Comparison of ENCODE assay signal across 8 cellular contexts in the genomic region with DNA sequence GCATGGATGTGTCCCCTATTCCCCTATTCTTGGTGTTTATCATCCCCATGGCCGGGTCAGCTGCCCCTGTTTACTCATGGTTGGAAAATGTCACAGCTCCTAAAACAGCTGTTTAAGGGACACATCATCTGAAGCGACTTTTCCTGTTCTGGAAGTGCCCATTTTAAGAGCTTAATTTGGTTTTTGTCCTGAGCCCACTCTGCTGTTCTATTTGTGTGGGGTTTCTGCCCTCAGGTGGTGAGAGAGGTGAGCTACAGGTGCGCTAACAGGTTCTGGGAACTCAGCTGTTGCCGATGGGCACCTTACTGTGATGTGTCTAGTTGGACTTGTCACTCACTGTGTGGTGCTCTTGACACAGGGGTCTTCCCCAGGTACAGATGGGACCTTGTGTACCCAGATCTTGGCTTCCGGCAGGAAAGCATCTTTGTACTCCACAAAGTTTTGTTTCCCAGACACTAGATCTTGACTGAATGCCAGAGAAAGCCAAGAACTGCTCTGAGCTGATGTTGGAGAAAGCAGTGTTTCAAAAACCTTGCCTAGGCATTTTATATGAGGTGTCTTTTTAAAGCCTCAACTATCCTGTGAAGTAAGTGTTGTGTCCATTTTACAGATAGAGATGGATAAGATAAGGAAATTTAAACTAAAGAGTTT. TPM values are rescaled to one million over a fixed set of nuclear protein-coding genes. Genes with fewer than 3 reads are reported as not detected.
A peak's percentile ranks its signal among the peaks of the same experiment; 100 is the strongest.
DNase-seq lines count a peak whose midpoint lies in the region; ATAC-seq and TF ChIP-seq lines count a peak whose summit lies in the region.

No MANE protein-coding gene starts in this region.

- DNase-seq in BJ (ENCODE audit: low read depth) (no peak), NCI-H69 (lab: John Stamatoyannopoulos, UW) (peak; percentile 79), brain microvascular endothelial cell (peak; percentile 27), myocyte (ENCODE audit: low read depth) (peak; percentile 54), Right ventricle myocardium superior (no peak)

- no peak overlapping the region for H3K27ac ChIP-seq in brain microvascular endothelial cell

- no peak overlapping the region for H3K4me3 ChIP-seq in BJ (ENCODE audit: low read depth, low read length)
- H3K4me3 ChIP-seq in brain microvascular endothelial cell (ENCODE audit: low read depth, low read length): no peak overlapping the region

- H3K36me3 ChIP-seq in BJ (ENCODE audit: control insufficient read depth, insufficient read depth, low read length) (no peaks in the 10 kb centered on the region), brain microvascular endothelial cell (replicated peaks) (no peaks in the 10 kb centered on the region)

- POLR2A ChIA-PET in BJ (lab: Charles Lee): no interaction called here

- CTCF ChIA-PET in BJ (lab: Yijun Ruan, JAX): interaction anchor here (0.6 to 30.1 kb wide), 15 partner anchors 9 to 541 kb away, joined by 3 to 627 read pairs (median 4); no protein-coding TSS in a partner anchor

- in situ Hi-C loops in brain microvascular endothelial cell (cut with HindIII; ENCODE audit: low pct_ligation_motif_present, low sequenced_read_pairs): loop anchor here (25.0 kb wide), 1 partner anchor 159 kb away; no protein-coding TSS in a partner anchor

- intact Hi-C loops in Right ventricle myocardium superior (cut with DNase I): no loop called here

- no peak for ATAC-seq in GM21717 (IDR thresholded peaks at IDR 0.05; ENCODE audit: unreplicated experiment)
- ATAC-seq in HG02852 (IDR thresholded peaks at IDR 0.05; ENCODE audit: unreplicated experiment): no peak
- ATAC-seq in Right ventricle myocardium superior (ENCODE audit: poor library complexity): no peak

- H3K27me3 ChIP-seq in BJ (ENCODE audit: control insufficient read depth, insufficient read depth, low read length): peaks cover 8% of the 10 kb centered on the region
- peaks cover 10% of the 10 kb centered on the region for H3K27me3 ChIP-seq in brain microvascular endothelial cell (replicated peaks)

- peak; percentile 61 for TF ChIP-seq CTCF in BJ (IDR thresholded peaks at IDR 0.05; ENCODE audit: insufficient read depth, low read depth, low read length)
- TF ChIP-seq CTCF in GM12873 (IDR thresholded peaks at IDR 0.05; ENCODE audit: insufficient read depth, low read depth, low read length, missing control alignments): peak; percentile 80
- peak; percentile 79 for TF ChIP-seq CTCF in brain microvascular endothelial cell (IDR thresholded peaks at IDR 0.05; ENCODE audit: low read depth, low read length, missing control alignments)

RNA-seq across cellular contexts. Expression of a gene that starts 59.0 kb away (rescaled TPM):
- 0.06 and 0.12 TPM in 2 replicates for polyA plus RNA-seq in BJ (2011; rRNA removed)
- not detected in 2 replicates for polyA minus RNA-seq in BJ (2011; rRNA and poly(A)+ RNA removed)
- total RNA-seq in myocyte: 0.08 TPM in 1 of 2 replicates, not detected in the other
- polyA plus RNA-seq in myocyte (2012): 0.05 TPM
- 1.2 TPM for total RNA-seq in Right ventricle myocardium superior

Comparison
In these comparisons a context has a peak if more than half of its experiments do, and no peak if none do; other contexts are left out.
1. DNase-seq: peak in NCI-H69 (single experiment), brain microvascular endothelial cell (single experiment) and myocyte (single experiment); none in BJ (single experiment) and Right ventricle myocardium superior (single experiment).
2. Peak in every context shown above with its lines, with median percentiles within 50 percentile points of each other: CTCF ChIP-seq.